1 cellular context compared by ENCODE assay signal in the genomic region with DNA sequence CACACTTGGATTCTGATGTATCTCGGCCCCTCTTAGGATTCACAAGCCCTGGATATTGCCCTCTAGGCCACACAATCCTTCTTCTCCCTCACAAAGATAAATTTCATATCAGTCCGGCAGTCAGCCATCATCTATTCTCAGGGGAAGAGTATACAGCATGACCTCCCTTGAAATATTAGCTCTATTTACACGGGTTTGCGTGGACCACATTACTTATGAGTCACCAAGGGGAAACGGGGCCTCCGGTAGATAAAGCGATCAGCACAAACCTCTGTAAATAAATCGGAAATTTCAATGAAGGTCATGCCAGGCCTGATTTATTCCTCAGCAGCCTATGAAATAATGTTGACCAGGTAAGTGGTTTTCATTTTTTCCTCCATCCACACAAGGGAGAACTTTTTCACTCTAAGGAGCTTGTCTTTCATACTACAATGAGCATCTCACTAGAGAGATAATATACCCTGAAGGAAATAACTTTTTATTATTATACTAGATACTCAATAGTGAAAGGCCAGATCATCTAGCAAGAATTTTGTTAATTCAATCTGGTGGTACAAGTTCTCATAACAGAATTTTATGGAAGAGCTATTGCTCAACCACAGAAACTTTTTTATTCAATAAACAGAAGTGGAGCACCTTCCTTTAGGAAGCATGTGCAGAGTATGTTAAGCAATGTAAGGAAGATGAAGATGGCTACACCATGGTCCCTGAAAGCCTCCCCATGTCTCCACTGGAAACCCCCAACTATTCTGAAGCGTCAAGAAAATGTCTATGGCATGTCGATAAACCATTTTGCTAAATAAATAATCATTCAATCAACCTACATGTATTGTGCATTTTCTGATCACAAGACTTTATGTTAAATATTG.
TF ChIP-seq lines count a peak whose summit lies in the region.

No MANE protein-coding gene starts in this region.

TF ChIP-seq in SK-N-SH treated with all-trans-retinoic acid at 6 μM for 48 hours, 23 proteins besides CTCF, POLR2A, EP300 and RAD21 (continued from another document):
- TF ChIP-seq, protein P1, sequence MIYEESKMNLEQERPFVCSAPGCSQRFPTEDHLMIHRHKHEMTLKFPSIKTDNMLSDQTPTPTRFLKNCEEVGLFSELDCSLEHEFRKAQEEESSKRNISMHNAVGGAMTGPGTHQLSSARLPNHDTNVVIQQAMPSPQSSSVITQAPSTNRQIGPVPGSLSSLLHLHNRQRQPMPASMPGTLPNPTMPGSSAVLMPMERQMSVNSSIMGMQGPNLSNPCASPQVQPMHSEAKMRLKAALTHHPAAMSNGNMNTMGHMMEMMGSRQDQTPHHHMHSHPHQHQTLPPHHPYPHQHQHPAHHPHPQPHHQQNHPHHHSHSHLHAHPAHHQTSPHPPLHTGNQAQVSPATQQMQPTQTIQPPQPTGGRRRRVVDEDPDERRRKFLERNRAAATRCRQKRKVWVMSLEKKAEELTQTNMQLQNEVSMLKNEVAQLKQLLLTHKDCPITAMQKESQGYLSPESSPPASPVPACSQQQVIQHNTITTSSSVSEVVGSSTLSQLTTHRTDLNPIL (CRISPR knock-in tag; IDR thresholded peaks at IDR 0.05; ENCODE audit: low read depth) = no peak
